10 cellular contexts compared by ENCODE assay signal in genomic region chr2:237558918-237559645, GRCh38. TPM values are rescaled to one million over a fixed set of nuclear protein-coding genes. Genes with fewer than 3 reads are reported as not detected.
DNase-seq lines count a peak whose midpoint lies in the region; ATAC-seq and TF ChIP-seq lines count a peak whose summit lies in the region.
"Had no signal": no experiment of that assay in that cellular context is flagged by ENCODE, and none has a peak within 500 bp of the region (broad histone marks: within the 10 kb centered on the region; RNA-seq: fewer than 3 reads in every experiment).

No MANE protein-coding gene starts in this region.

- CTCF ChIA-PET in PC-9 (lab: Charles Lee) = no interaction called here

- peak; percentile 42 for DNase-seq in DMS53 treated with DMSO at 0.1 percent for 48 hours (lab: John Stamatoyannopoulos, UW; ENCODE audit: unreplicated experiment)
- DNase-seq in NCI-H345 treated with DMSO at 0.1 percent for 48 hours (lab: John Stamatoyannopoulos, UW; ENCODE audit: unreplicated experiment) = peak; percentile 67
- DNase-seq in posterior vena cava (ENCODE audit: low spot score) = peak; percentile 89
- DNase-seq in activated CD8-positive, alpha-beta memory T cell treated with anti-CD3 and anti-CD28 coated beads, Interleukin-2, amount 50 U/mL, for 48 hours = no peak
- DNase-seq in activated CD4-positive, alpha-beta T cell treated with anti-CD3 and anti-CD28 coated beads, Interleukin-2, amount 50 U/mL, for 48 hours = no peak
- no peak for DNase-seq in PC-9

- no peaks in the 10 kb centered on the region for H3K4me1 ChIP-seq in PC-9 (replicated peaks; ENCODE audit: insufficient read depth)

- peaks cover 7% of the 10 kb centered on the region for H3K27me3 ChIP-seq in PC-9 (ENCODE audit: insufficient read depth, low read depth)

- no peak overlapping the region for H3K4me2 ChIP-seq in PC-9

- no peak for TF ChIP-seq CTCF in PC-9 (conservative IDR thresholded peaks at IDR 0.05)

- peaks cover 22% of the 10 kb centered on the region for H3K36me3 ChIP-seq in PC-9 (ENCODE audit: low read depth)

- peak; percentile 50 for ATAC-seq in esophagus mucosa
- ATAC-seq in GM19395 (IDR thresholded peaks at IDR 0.05; ENCODE audit: unreplicated experiment) = no peak
- ATAC-seq: naive thymus-derived CD8-positive, alpha-beta T cell had no signal

- POLR2A ChIA-PET in PC-9 (lab: Charles Lee; ENCODE audit: unreplicated experiment) = no interaction called here

- no peaks in the 10 kb centered on the region for H3K79me2 ChIP-seq in PC-9 (ENCODE audit: low read depth)

- no peak overlapping the region for H2AFZ ChIP-seq in PC-9

- no TSS peak for BruUV-seq in PC-9 (replicated peaks; lab: Mats Ljungman, UMichigan)

- no peak overlapping the region for H3K27ac ChIP-seq in PC-9

- intact Hi-C loops in posterior vena cava (cut with DNase I) = no loop called here
- intact Hi-C loops in PC-9 (cut with micrococcal nuclease; ENCODE audit: unreplicated experiment) = no loop called here

- peaks cover 6% of the 10 kb centered on the region; the same call in 1 of the 2 replicates for H3K9me3 ChIP-seq in PC-9 (ENCODE audit: insufficient read depth, low read depth)

- H3K9me2 ChIP-seq in PC-9 (ENCODE audit: insufficient read depth) = no peaks in the 10 kb centered on the region

- peaks cover 4% of the 10 kb centered on the region; the same call in 1 of the 2 replicates for H4K20me1 ChIP-seq in PC-9 (ENCODE audit: insufficient read depth)

- no peak overlapping the region for H3K4me3 ChIP-seq in PC-9

- peaks cover 28% of the 10 kb centered on the region for H3F3A ChIP-seq in PC-9 (ENCODE audit: insufficient read depth, low read depth)

RNA-seq across cellular contexts. Expression of gene PRLH, which starts 7.3 kb away (rescaled TPM):
- total RNA-seq in esophagus mucosa (not detected), posterior vena cava (not detected), PC-9 (2021) (not detected in 2 replicates)
- total RNA-seq: naive thymus-derived CD8-positive, alpha-beta T cell; T-helper 2 cell treated with Interferon-gamma antibody and Interleukin-4, amounts not matched to agents 100 ng/mL and 5 ng/mL, for 36 hours had no signal

RNA-seq across cellular contexts. Expression of gene RAB17, which starts 31.5 kb away (rescaled TPM):
- 7.8 TPM for total RNA-seq in esophagus mucosa
- 1 to 10 TPM; 2.0 to 2.7 TPM for total RNA-seq in posterior vena cava
- 86.3 and 88.1 TPM in 2 replicates for total RNA-seq in PC-9 (2021)
- total RNA-seq: naive thymus-derived CD8-positive, alpha-beta T cell; T-helper 2 cell treated with Interferon-gamma antibody and Interleukin-4, amounts not matched to agents 100 ng/mL and 5 ng/mL, for 36 hours had no signal

Comparison
In these comparisons a context has a peak if more than half of its experiments do, and no peak if none do; other contexts are left out.
1. DNase-seq: peak in DMS53 treated with DMSO at 0.1 percent for 48 hours (single experiment), NCI-H345 treated with DMSO at 0.1 percent for 48 hours (single experiment) and posterior vena cava (single experiment); none in activated CD8-positive, alpha-beta memory T cell treated with anti-CD3 and anti-CD28 coated beads, Interleukin-2, amount 50 U/mL, for 48 hours (single experiment), activated CD4-positive, alpha-beta T cell treated with anti-CD3 and anti-CD28 coated beads, Interleukin-2, amount 50 U/mL, for 48 hours (0 of 2) and PC-9 (0 of 2).